10 cellular contexts compared by ENCODE assay signal in genomic region chr1:112935474-112936289, GRCh38. TPM values are rescaled to one million over a fixed set of nuclear protein-coding genes. Genes with fewer than 3 reads are reported as not detected.
DNase-seq lines count a peak whose midpoint lies in the region; ATAC-seq and TF ChIP-seq lines count a peak whose summit lies in the region.
"Had no signal": no experiment of that assay in that cellular context is flagged by ENCODE, and none has a peak within 500 bp of the region (broad histone marks: within the 10 kb centered on the region; RNA-seq: fewer than 3 reads in every experiment).

No MANE protein-coding gene starts in this region.

- H2AFZ ChIP-seq in SK-N-SH (ENCODE audit: low read depth): peak overlapping the region; percentile 58

- H3K27ac ChIP-seq in SK-N-SH (ENCODE audit: low read depth in 2 of 2, low read length in 1 of 2): peak overlapping the region; percentile 48 to 93; a peak in 3 of 4 replicates
- H3K27ac ChIP-seq in testis: no peak overlapping the region

- no peak for DNase-seq in left cardiac atrium
- DNase-seq in Right ventricle myocardium inferior (ENCODE audit: missing footprints): no peak
- DNase-seq in SK-N-SH: no peak
- peak; percentile 74 for DNase-seq in epithelial cell of proximal tubule (ENCODE audit: low read depth)
- no peak for DNase-seq in testis
- no peak for DNase-seq in NCI-H446 (lab: John Stamatoyannopoulos, UW)
- DNase-seq: activated CD4-positive, alpha-beta T cell treated with anti-CD3 and anti-CD28 coated beads, Interleukin-2, amount 50 U/mL, for 48 hours; DMS153 had no signal

- no peaks in the 10 kb centered on the region for H3K27me3 ChIP-seq in SK-N-SH (ENCODE audit: insufficient read depth)
- H3K27me3 ChIP-seq in testis: no peaks in the 10 kb centered on the region

- peak overlapping the region; percentile 53; the same call in 1 of the 2 replicates for H3K9ac ChIP-seq in SK-N-SH

- H3F3A ChIP-seq in SK-N-SH (replicated peaks; ENCODE audit: insufficient read depth): peaks cover 36% of the 10 kb centered on the region

- no peaks in the 10 kb centered on the region for H3K9me2 ChIP-seq in SK-N-SH

- intact Hi-C loops in left cardiac atrium (cut with DNase I) (no loop called here), Right ventricle myocardium inferior (cut with DNase I) (no loop called here), testis (cut with DNase I; ENCODE audit: low total_unique reads) (no loop called here)

- H3K4me1 ChIP-seq in SK-N-SH (ENCODE audit: control insufficient read depth in 1 of 2, insufficient read depth in 2 of 2, low read depth in 1 of 2, low read length in 1 of 2) (peaks cover 12 to 48% of the 10 kb centered on the region in 2 experiments), testis (no peaks in the 10 kb centered on the region)

- POLR2A ChIA-PET in SK-N-SH (lab: Yijun Ruan, JAX): no interaction called here

- H3K9me3 ChIP-seq in SK-N-SH: no peaks in the 10 kb centered on the region
- no peaks in the 10 kb centered on the region for H3K9me3 ChIP-seq in testis

- TF ChIP-seq RAD21 in SK-N-SH (IDR thresholded peaks at IDR 0.05; ENCODE audit: low read length): no peak

- WGBS in SK-N-SH (ENCODE audit: low lambda C conversion rate): 76% methylated on average over 3 of the region's 3 CpGs
- 90 to 97% methylated on average over 3 of the region's 3 CpGs for WGBS in testis, 2 donors

- TF ChIP-seq EP300 in SK-N-SH (IDR thresholded peaks at IDR 0.05; ENCODE audit: borderline replicate concordance in 1 of 2, low read depth in 1 of 2, low read length in 1 of 2): no peak

- TF ChIP-seq CTCF in SK-N-SH (IDR thresholded peaks at IDR 0.05): no peak
- TF ChIP-seq CTCF in epithelial cell of proximal tubule (conservative IDR thresholded peaks at IDR 0.05; ENCODE audit: low read depth, low read length): no peak
- no peak for TF ChIP-seq CTCF in testis (IDR thresholded peaks at IDR 0.05)

- CTCF ChIA-PET in SK-N-SH (lab: Yijun Ruan, JAX): interaction anchor here (1.4 to 2.0 kb wide), 4 partner anchors 19 to 137 kb away, joined by 3 to 7 read pairs (median 5); partner anchors contain the start of gene LRIG2

- no peaks in the 10 kb centered on the region for H3K36me3 ChIP-seq in SK-N-SH (replicated peaks in 1 of 2; ENCODE audit: control insufficient read depth in 1 of 2, insufficient read depth in 2 of 2, low read length in 1 of 2)
- no peaks in the 10 kb centered on the region for H3K36me3 ChIP-seq in testis (ENCODE audit: low read depth, missing control alignments)

- no peak for TF ChIP-seq POLR2A in testis (IDR thresholded peaks at IDR 0.05)

- peak overlapping the region; percentile 64 for H3K4me2 ChIP-seq in SK-N-SH

- no peaks in the 10 kb centered on the region for H4K20me1 ChIP-seq in SK-N-SH (ENCODE audit: insufficient read depth)

- ATAC-seq in left cardiac atrium: peak; percentile 8 to 54
- no peak for ATAC-seq in Right ventricle myocardium inferior
- no peak for ATAC-seq in HG03135 (IDR thresholded peaks at IDR 0.05; ENCODE audit: unreplicated experiment)
- no peak for ATAC-seq in HG03354 (IDR thresholded peaks at IDR 0.05; ENCODE audit: poor library complexity, severe bottlenecking, unreplicated experiment)

- peaks cover 74% of the 10 kb centered on the region for H3K79me2 ChIP-seq in SK-N-SH (ENCODE audit: insufficient read depth)

- H3K4me3 ChIP-seq in SK-N-SH (ENCODE audit: low read depth in 2 of 2, low read length in 1 of 2): peak overlapping the region in 1 of 2 experiments; percentile 21; a peak in 1 of 4 replicates
- no peak overlapping the region for H3K4me3 ChIP-seq in epithelial cell of proximal tubule (ENCODE audit: low read depth, low read length)
- H3K4me3 ChIP-seq in testis: no peak overlapping the region

TF ChIP-seq in SK-N-SH, 30 proteins besides CTCF, POLR2A, EP300 and RAD21:
- TF ChIP-seq USF1 (IDR thresholded peaks at IDR 0.05; ENCODE audit: borderline replicate concordance, low read depth) (no peak), GABPA (IDR thresholded peaks at IDR 0.05; ENCODE audit: low read depth) (0 out of 2 replicates have a peak, but pooled peaks have one; percentile 16), NFIC (IDR thresholded peaks at IDR 0.05; ENCODE audit: borderline replicate concordance) (no peak), JUND (IDR thresholded peaks at IDR 0.05) (peak; percentile 33; the same call in 1 of the 2 replicates)
TF ChIP-seq in SK-N-SH: peak in this region for 2.

RNA-seq across cellular contexts. Expression of gene SLC16A1, which starts 20.3 kb away (rescaled TPM):
- total RNA-seq in left cardiac atrium (10 to 100 TPM; 54.0 to 80.0 TPM), Right ventricle myocardium inferior (137 TPM), epithelial cell of proximal tubule (61.4 and 110 TPM in 2 replicates), testis (100 to 1,000 TPM; 102 to 130 TPM)
- polyA plus RNA-seq in SK-N-SH (2012; rRNA removed) (34.2 and 49.0 TPM in 2 replicates), testis (ENCODE audit: insufficient read depth, low read depth, low replicate concordance) (70.3 TPM)
- 31.6 and 39.7 TPM in 2 replicates for polyA plus RNA-seq in SK-N-SH (2012; cell fraction: cytosol; rRNA removed)
- 14.7 and 37.7 TPM in 2 replicates for polyA plus RNA-seq in SK-N-SH (2012; cell fraction: nucleus; rRNA removed)

Comparison
In these comparisons a context has a peak if more than half of its experiments do, and no peak if none do; other contexts are left out.
1. ATAC-seq: peak in left cardiac atrium (2 of 2); none in Right ventricle myocardium inferior (single experiment), HG03135 (single experiment) and HG03354 (single experiment).
2. H3K27ac ChIP-seq: peak in SK-N-SH (2 of 2); none in testis (0 of 2).